Comparison of ENCODE assay signal across 12 cellular contexts in the genomic region with DNA sequence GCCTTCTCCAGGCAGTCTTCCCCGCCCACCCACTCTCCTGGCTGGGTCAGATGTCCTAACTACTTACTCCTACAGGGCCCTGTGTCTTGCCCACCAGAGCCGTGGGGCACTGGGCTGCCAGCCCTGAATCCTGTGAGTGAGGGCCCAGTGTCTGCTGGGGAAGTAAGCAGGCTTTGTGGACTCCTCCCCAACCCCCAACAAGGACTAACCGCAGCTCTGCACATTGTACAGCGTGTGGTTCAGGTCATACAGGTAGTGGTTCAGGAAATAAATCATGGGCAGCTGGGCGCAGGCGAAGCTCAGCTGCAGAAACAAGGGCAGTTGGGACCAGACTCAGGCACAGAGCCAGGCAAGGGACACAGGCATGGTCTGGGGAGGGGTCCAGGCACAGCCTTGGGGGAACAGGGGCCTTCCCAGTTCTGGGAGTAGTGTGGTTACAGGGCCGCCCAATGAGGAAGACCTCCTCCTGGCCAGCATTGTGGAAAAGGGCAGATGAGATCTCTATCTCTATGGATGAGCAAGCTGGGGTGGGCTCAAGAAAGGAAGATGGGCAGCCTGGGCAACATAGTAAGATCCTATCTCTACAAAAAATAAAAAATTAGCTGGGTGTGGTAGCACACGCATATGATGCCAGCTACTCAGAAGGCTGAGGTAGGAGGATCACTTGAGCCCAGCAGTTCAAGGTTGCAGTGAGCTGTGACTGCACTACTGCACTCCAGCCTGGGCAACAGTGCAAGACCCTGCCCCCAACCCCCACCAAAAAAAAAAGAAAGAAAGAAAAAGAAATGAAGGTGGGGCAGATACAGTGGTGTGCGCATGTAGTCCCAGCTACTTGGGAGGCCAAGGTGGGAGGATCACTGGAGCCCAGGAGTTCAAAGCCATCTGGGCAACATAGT. TPM values are rescaled to one million over a fixed set of nuclear protein-coding genes. Genes with fewer than 3 reads are reported as not detected.
A peak's percentile ranks its signal among the peaks of the same experiment; 100 is the strongest.
DNase-seq lines count a peak whose midpoint lies in the region; ATAC-seq and TF ChIP-seq lines count a peak whose summit lies in the region.
"Had no signal": no experiment of that assay in that cellular context is flagged by ENCODE, and none has a peak within 500 bp of the region (broad histone marks: within the 10 kb centered on the region; RNA-seq: fewer than 3 reads in every experiment).

No MANE protein-coding gene starts in this region.

- H3K9me3 ChIP-seq in OCI-LY1 (ENCODE audit: low read length) (no peaks in the 10 kb centered on the region), colonic mucosa (no peaks in the 10 kb centered on the region)
- H3K9me3 ChIP-seq: ovary had no signal

- peaks cover 10% of the 10 kb centered on the region for H3K36me3 Mint-ChIP-seq in activated CD8-positive, alpha-beta memory T cell treated with anti-CD3 and anti-CD28 coated beads, Interleukin-2, amount 10 ng/mL, durations not matched to agents 7 days and 5 days
- H3K36me3 Mint-ChIP-seq in stimulated activated effector memory CD8-positive, alpha-beta T cell treated with anti-CD3 and anti-CD28 coated beads, Interleukin-12 subunit alpha, Interleukin-12 subunit beta, amount 100 ng/mL, for 72 hours, result peaks cover 7% of the 10 kb centered on the region

- H3K9me3 Mint-ChIP-seq in activated CD8-positive, alpha-beta memory T cell treated with anti-CD3 and anti-CD28 coated beads, Interleukin-2, amount 10 ng/mL, durations not matched to agents 7 days and 5 days (ENCODE audit: low read depth), result no peaks in the 10 kb centered on the region
- no peaks in the 10 kb centered on the region for H3K9me3 Mint-ChIP-seq in stimulated activated effector memory CD8-positive, alpha-beta T cell treated with anti-CD3 and anti-CD28 coated beads, Interleukin-12 subunit alpha, Interleukin-12 subunit beta, amount 100 ng/mL, for 72 hours

- DNase-seq in activated CD8-positive, alpha-beta memory T cell treated with anti-CD3 and anti-CD28 coated beads, Interleukin-2, amount 10 ng/mL, durations not matched to agents 7 days and 5 days, result peak; percentile 80
- no peak for DNase-seq in activated CD8-positive, alpha-beta memory T cell treated with anti-CD3 and anti-CD28 coated beads, Interleukin-2, amount 50 U/mL, for 4 hours
- DNase-seq in colonic mucosa (no peak), middle frontal gyrus (ENCODE audit: extremely low spot score, low spot score) (no peak)
- DNase-seq in stimulated activated effector memory CD8-positive, alpha-beta T cell treated with anti-CD3 and anti-CD28 coated beads, Interleukin-12 subunit alpha, Interleukin-12 subunit beta, amount 100 ng/mL, for 72 hours (ENCODE audit: low spot score in 2 of 2), result no peak
- DNase-seq: NCI-H2171 had no signal

- H3K36me3 ChIP-seq in OCI-LY1 (ENCODE audit: insufficient read depth, low read length) (peaks cover 9% of the 10 kb centered on the region; the same call in 1 of the 2 replicates), colonic mucosa (no peaks in the 10 kb centered on the region)
- H3K36me3 ChIP-seq: ovary had no signal

- no peak overlapping the region for H3K9ac ChIP-seq in OCI-LY1 (ENCODE audit: low read length)
- no peak overlapping the region for H3K9ac ChIP-seq in colonic mucosa (ENCODE audit: low read depth in 2 of 2, low read length in 2 of 2)

- H3K79me2 ChIP-seq in OCI-LY1 (ENCODE audit: insufficient read depth, low read length), result no peaks in the 10 kb centered on the region

- peak overlapping the region; percentile 78 for H3K27ac Mint-ChIP-seq in activated CD8-positive, alpha-beta memory T cell treated with anti-CD3 and anti-CD28 coated beads, Interleukin-2, amount 10 ng/mL, durations not matched to agents 7 days and 5 days
- peak overlapping the region; percentile 82 for H3K27ac Mint-ChIP-seq in stimulated activated effector memory CD8-positive, alpha-beta T cell treated with anti-CD3 and anti-CD28 coated beads, Interleukin-12 subunit alpha, Interleukin-12 subunit beta, amount 100 ng/mL, for 72 hours
- H3K27ac Mint-ChIP-seq: activated naive CD8-positive, alpha-beta T cell had no signal

- H3K4me3 ChIP-seq in OCI-LY1 (ENCODE audit: low read depth, low read length, poor library complexity, severe bottlenecking) (no peak overlapping the region), colonic mucosa (no peak overlapping the region)
- H3K4me3 ChIP-seq: ovary had no signal

- peak; percentile 55 for ATAC-seq in activated CD8-positive, alpha-beta memory T cell treated with anti-CD3 and anti-CD28 coated beads, Interleukin-2, amount 10 ng/mL, durations not matched to agents 7 days and 5 days
- peak; percentile 69 for ATAC-seq in stimulated activated effector memory CD8-positive, alpha-beta T cell treated with anti-CD3 and anti-CD28 coated beads, Interleukin-12 subunit alpha, Interleukin-12 subunit beta, amount 100 ng/mL, for 72 hours
- ATAC-seq in GM18511 (IDR thresholded peaks at IDR 0.05; ENCODE audit: unreplicated experiment), result no peak
- ATAC-seq in HG03565 (IDR thresholded peaks at IDR 0.05; ENCODE audit: unreplicated experiment), result no peak

- intact Hi-C loops in colonic mucosa (cut with DNase I), result no loop called here

- peaks cover 51% of the 10 kb centered on the region for H3K4me1 Mint-ChIP-seq in activated CD8-positive, alpha-beta memory T cell treated with anti-CD3 and anti-CD28 coated beads, Interleukin-2, amount 10 ng/mL, durations not matched to agents 7 days and 5 days
- peaks cover 41% of the 10 kb centered on the region for H3K4me1 Mint-ChIP-seq in stimulated activated effector memory CD8-positive, alpha-beta T cell treated with anti-CD3 and anti-CD28 coated beads, Interleukin-12 subunit alpha, Interleukin-12 subunit beta, amount 100 ng/mL, for 72 hours

- no peak for TF ChIP-seq CTCF in OCI-LY1 (IDR thresholded peaks at IDR 0.05; ENCODE audit: low read length)
- TF ChIP-seq CTCF in colonic mucosa (IDR thresholded peaks at IDR 0.05), result no peak

- CTCF ChIA-PET in activated CD8-positive, alpha-beta memory T cell treated with anti-CD3 and anti-CD28 coated beads, Interleukin-2, amount 10 ng/mL, durations not matched to agents 7 days and 5 days (lab: Charles Lee), result interaction anchor here (3.4 kb wide), 1 partner anchor 43 kb away, joined by 15 read pairs; no protein-coding TSS in a partner anchor

- H3K27ac ChIP-seq in OCI-LY1 (ENCODE audit: low read depth, low read length, poor library complexity, severe bottlenecking) (peak overlapping the region; percentile 47), colonic mucosa (peak overlapping the region; percentile 77)
- H3K27ac ChIP-seq: ovary had no signal

- H3K4me2 ChIP-seq in OCI-LY1 (ENCODE audit: low read length), result no peak overlapping the region

- H2AFZ ChIP-seq in OCI-LY1 (ENCODE audit: low read length), result no peak overlapping the region

- H3K9me2 ChIP-seq in OCI-LY1 (ENCODE audit: low read depth, low read length), result no peaks in the 10 kb centered on the region

- H3F3A ChIP-seq in OCI-LY1 (ENCODE audit: insufficient read depth, low read length), result peaks cover 5% of the 10 kb centered on the region

- peak overlapping the region; percentile 32 for H3K4me3 Mint-ChIP-seq in activated CD8-positive, alpha-beta memory T cell treated with anti-CD3 and anti-CD28 coated beads, Interleukin-2, amount 10 ng/mL, durations not matched to agents 7 days and 5 days
- H3K4me3 Mint-ChIP-seq in stimulated activated effector memory CD8-positive, alpha-beta T cell treated with anti-CD3 and anti-CD28 coated beads, Interleukin-12 subunit alpha, Interleukin-12 subunit beta, amount 100 ng/mL, for 72 hours, result peak overlapping the region; percentile 29
- H3K4me3 Mint-ChIP-seq: activated naive CD8-positive, alpha-beta T cell had no signal

- H3K27me3 ChIP-seq in OCI-LY1 (ENCODE audit: insufficient read depth, low read length), result no peaks in the 10 kb centered on the region
- H3K27me3 ChIP-seq in colonic mucosa, result no peaks in the 10 kb centered on the region
- H3K27me3 ChIP-seq: ovary had no signal

- H3K27me3 Mint-ChIP-seq in activated CD8-positive, alpha-beta memory T cell treated with anti-CD3 and anti-CD28 coated beads, Interleukin-2, amount 10 ng/mL, durations not matched to agents 7 days and 5 days, result no peaks in the 10 kb centered on the region
- H3K27me3 Mint-ChIP-seq: activated naive CD8-positive, alpha-beta T cell had no signal

- peaks cover 34% of the 10 kb centered on the region for H3K4me1 ChIP-seq in OCI-LY1 (ENCODE audit: insufficient read depth, low read length, severe bottlenecking)
- peaks cover 10% of the 10 kb centered on the region for H3K4me1 ChIP-seq in colonic mucosa

- no peaks in the 10 kb centered on the region for H4K20me1 ChIP-seq in OCI-LY1 (ENCODE audit: insufficient read depth, low read length)

RNA-seq across cellular contexts. Expression of a gene that starts 5.5 kb away (rescaled TPM):
- total RNA-seq in activated CD8-positive, alpha-beta memory T cell treated with anti-CD3 and anti-CD28 coated beads, Interleukin-2, amount 10 ng/mL, durations not matched to agents 7 days and 5 days, result 10 to 100 TPM; 20.0 to 48.9 TPM
- 10 to 100 TPM; 46.3 to 55.4 TPM for total RNA-seq in colonic mucosa

RNA-seq across cellular contexts. Expression of a gene that starts 11.7 kb away (rescaled TPM):
- total RNA-seq in activated CD8-positive, alpha-beta memory T cell treated with anti-CD3 and anti-CD28 coated beads, Interleukin-2, amount 10 ng/mL, durations not matched to agents 7 days and 5 days, result not detected
- total RNA-seq in colonic mucosa, result 10 to 100 TPM; 17.7 to 18.8 TPM
- total RNA-seq: A673 had no signal

RNA-seq across cellular contexts. Expression of a gene that starts 32.1 kb away (rescaled TPM):
- 100 to 1,000 TPM; 161 TPM for total RNA-seq in activated CD8-positive, alpha-beta memory T cell treated with anti-CD3 and anti-CD28 coated beads, Interleukin-2, amount 10 ng/mL, durations not matched to agents 7 days and 5 days
- 100 to 1,000 TPM; 149 to 247 TPM for total RNA-seq in colonic mucosa

RNA-seq across cellular contexts. Expression of a gene that starts 40.4 kb away (rescaled TPM):
- total RNA-seq in activated CD8-positive, alpha-beta memory T cell treated with anti-CD3 and anti-CD28 coated beads, Interleukin-2, amount 10 ng/mL, durations not matched to agents 7 days and 5 days, result 100 to 1,000 TPM; 235 to 311 TPM
- total RNA-seq in colonic mucosa, result 100 to 1,000 TPM; 133 to 246 TPM

Comparison
In these comparisons a context has a peak if more than half of its experiments do, and no peak if none do; other contexts are left out.
1. ATAC-seq: peak in activated CD8-positive, alpha-beta memory T cell treated with anti-CD3 and anti-CD28 coated beads, Interleukin-2, amount 10 ng/mL, durations not matched to agents 7 days and 5 days (single experiment) and stimulated activated effector memory CD8-positive, alpha-beta T cell treated with anti-CD3 and anti-CD28 coated beads, Interleukin-12 subunit alpha, Interleukin-12 subunit beta, amount 100 ng/mL, for 72 hours (single experiment); none in GM18511 (single experiment) and HG03565 (single experiment).
2. RNA of a gene that starts 11.7 kb away (total RNA-seq): 17.7 to 18.8 TPM in colonic mucosa; not detected in activated CD8-positive, alpha-beta memory T cell treated with anti-CD3 and anti-CD28 coated beads, Interleukin-2, amount 10 ng/mL, durations not matched to agents 7 days and 5 days; every median in the first group is over 10 times any median in the second.